Comparison of ENCODE assay signal across 21 cellular contexts in genomic region chr22:31611065-31611760, GRCh38. TPM values are rescaled to one million over a fixed set of nuclear protein-coding genes. Genes with fewer than 3 reads are reported as not detected.
DNase-seq lines count a peak whose midpoint lies in the region; ATAC-seq and TF ChIP-seq lines count a peak whose summit lies in the region.
"Had no signal": no experiment of that assay in that cellular context is flagged by ENCODE, and none has a peak within 500 bp of the region (broad histone marks: within the 10 kb centered on the region; RNA-seq: fewer than 3 reads in every experiment).

No MANE protein-coding gene starts in this region.

- CTCF ChIA-PET in WTC11 (lab: Charles Lee): interaction anchor here (1.0 to 1.2 kb wide), 2 partner anchors 19 to 359 kb away, joined by 3 to 7 read pairs; no protein-coding TSS in a partner anchor

- no peaks in the 10 kb centered on the region for H3K9me3 ChIP-seq in heart left ventricle
- no peaks in the 10 kb centered on the region for H3K9me3 ChIP-seq in osteoblast (ENCODE audit: low read depth, low read length)
- H3K9me3 ChIP-seq: ascending aorta, pancreas, tibial artery had no signal

- ATAC-seq in WTC11 (peak; percentile 40), heart left ventricle (peak in 3 of 4 donors; percentile 53 to 66 (median 64)), GM21515 (IDR thresholded peaks at IDR 0.05; ENCODE audit: unreplicated experiment) (no peak)
- ATAC-seq: activated T-helper 17 cell treated with anti-CD3 and anti-CD28 coated beads, Interleukin-2, amount 50 U/mL, for 72 hours; pancreas; PC-3; stimulated activated memory B cell treated with anti-CD40 and anti-IgM and Interleukin-4, amounts not matched to agents 10 μg/mL and 1 μg/mL and 100 μg/mL, for 72 hours had no signal

- H3K27me3 ChIP-seq in heart left ventricle (no peaks in the 10 kb centered on the region), osteoblast (ENCODE audit: insufficient read depth, low read length) (no peaks in the 10 kb centered on the region)
- H3K27me3 ChIP-seq: ascending aorta, pancreas, tibial artery had no signal

- no peak overlapping the region for H2AFZ ChIP-seq in osteoblast (ENCODE audit: low read length)

- intact Hi-C loops in heart left ventricle (cut with DNase I): no loop called here

- no peaks in the 10 kb centered on the region for H4K20me1 ChIP-seq in osteoblast (ENCODE audit: insufficient read depth, low read length)

- POLR2A ChIA-PET in WTC11 (lab: Charles Lee): no interaction called here

- no peak overlapping the region for H3K4me3 ChIP-seq in heart left ventricle
- no peak overlapping the region for H3K4me3 ChIP-seq in osteoblast (ENCODE audit: insufficient read depth, low read length)
- H3K4me3 ChIP-seq: ascending aorta, coronary artery, pancreas, smooth muscle cell, tibial artery had no signal

- H3K9me3 Mint-ChIP-seq in WTC11: no peaks in the 10 kb centered on the region
- H3K9me3 Mint-ChIP-seq: activated T-helper 17 cell treated with anti-CD3 and anti-CD28 coated beads, Interleukin-2, amount 50 U/mL, for 72 hours; stimulated activated memory B cell treated with anti-CD40 and anti-IgM and Interleukin-4, amounts not matched to agents 10 μg/mL and 1 μg/mL and 100 μg/mL, for 72 hours had no signal

- peaks cover 3 to 33% (median 20%) of the 10 kb centered on the region in 12 donors for H3K4me1 ChIP-seq in heart left ventricle
- peaks cover 6% of the 10 kb centered on the region for H3K4me1 ChIP-seq in osteoblast (ENCODE audit: insufficient read depth, low read length)
- H3K4me1 ChIP-seq: ascending aorta, pancreas had no signal

- H3K27ac Mint-ChIP-seq in WTC11: no peak overlapping the region
- H3K27ac Mint-ChIP-seq: stimulated activated memory B cell treated with anti-CD40 and anti-IgM and Interleukin-4, amounts not matched to agents 10 μg/mL and 1 μg/mL and 100 μg/mL, for 72 hours had no signal

- H3K27me3 Mint-ChIP-seq in WTC11 (ENCODE audit: low read depth): no peaks in the 10 kb centered on the region; the same call in 1 of the 2 replicates
- H3K27me3 Mint-ChIP-seq: activated T-helper 17 cell treated with anti-CD3 and anti-CD28 coated beads, Interleukin-2, amount 50 U/mL, for 72 hours; stimulated activated memory B cell treated with anti-CD40 and anti-IgM and Interleukin-4, amounts not matched to agents 10 μg/mL and 1 μg/mL and 100 μg/mL, for 72 hours had no signal

- peak; percentile 64 for DNase-seq in DMS 273 (lab: John Stamatoyannopoulos, UW; ENCODE audit: unreplicated experiment)
- no peak for DNase-seq in DMS 273 treated with DMSO at 0.1 percent for 48 hours (lab: John Stamatoyannopoulos, UW)
- no peak for DNase-seq in WTC11 (ENCODE audit: low spot score)
- DNase-seq in heart left ventricle: peak in 2 of 5 donors; percentile 56 to 64
- peak; percentile 47 for DNase-seq in osteoblast (ENCODE audit: insufficient read length, low spot score, missing footprints)
- no peak for DNase-seq in A172 (ENCODE audit: low spot score)
- no peak for DNase-seq in middle frontal gyrus (ENCODE audit: extremely low spot score, low spot score)
- DNase-seq: C1 segment of cervical spinal cord, DMS53, NCI-H187 treated with DMSO at 0.1 percent for 48 hours, NCI-H524 treated with DMSO at 0.1 percent for 48 hours, PC-3, tibial artery had no signal

- TF ChIP-seq CTCF in WTC11 (IDR thresholded peaks at IDR 0.05) (no peak), heart left ventricle (IDR thresholded peaks at IDR 0.05) (no peak), osteoblast (IDR thresholded peaks at IDR 0.05; ENCODE audit: extremely low read depth, low read depth, low read length) (no peak)

- H3K36me3 Mint-ChIP-seq in WTC11: no peaks in the 10 kb centered on the region

- H3K36me3 ChIP-seq in heart left ventricle (peaks cover 0 to 25% (median 0%) of the 10 kb centered on the region in 9 donors), osteoblast (ENCODE audit: insufficient read depth, low read length) (no peaks in the 10 kb centered on the region)
- H3K36me3 ChIP-seq: pancreas had no signal

- no peaks in the 10 kb centered on the region for H3K4me1 Mint-ChIP-seq in WTC11

- H3K4me2 ChIP-seq in osteoblast (ENCODE audit: insufficient read depth, low read length): no peak overlapping the region
- H3K4me2 ChIP-seq: smooth muscle cell had no signal

- 57 to 68% (median 61%) methylated on average over 15 to 16 of the region's 16 CpGs for WGBS in heart left ventricle, 4 donors

- H3K27ac ChIP-seq in heart left ventricle: peak overlapping the region in 3 of 12 donors; percentile 8 to 29 (median 26)
- H3K27ac ChIP-seq in osteoblast (ENCODE audit: low read depth, low read length): no peak overlapping the region
- H3K27ac ChIP-seq: 22Rv1, ascending aorta, coronary artery, pancreas, tibial artery had no signal

- no peak overlapping the region for H3K4me3 Mint-ChIP-seq in WTC11
- H3K4me3 Mint-ChIP-seq: activated T-helper 17 cell treated with anti-CD3 and anti-CD28 coated beads, Interleukin-2, amount 50 U/mL, for 72 hours; stimulated activated memory B cell treated with anti-CD40 and anti-IgM and Interleukin-4, amounts not matched to agents 10 μg/mL and 1 μg/mL and 100 μg/mL, for 72 hours had no signal

- TF ChIP-seq POLR2A in heart left ventricle (IDR thresholded peaks at IDR 0.05): no peak

- no peaks in the 10 kb centered on the region for H3K79me2 ChIP-seq in osteoblast (ENCODE audit: insufficient read depth, low read length)

TF ChIP-seq in WTC11, 78 proteins besides CTCF, POLR2A, EP300 and RAD21 (continues in another document):
- TF ChIP-seq TEAD4 (CRISPR knock-in tag; IDR thresholded peaks at IDR 0.05) (no peak), ATF3 (CRISPR knock-in tag; conservative IDR thresholded peaks at IDR 0.05) (no peak), ARID4B (CRISPR knock-in tag; IDR thresholded peaks at IDR 0.05; ENCODE audit: borderline replicate concordance) (no peak)
- TF ChIP-seq, protein P1, sequence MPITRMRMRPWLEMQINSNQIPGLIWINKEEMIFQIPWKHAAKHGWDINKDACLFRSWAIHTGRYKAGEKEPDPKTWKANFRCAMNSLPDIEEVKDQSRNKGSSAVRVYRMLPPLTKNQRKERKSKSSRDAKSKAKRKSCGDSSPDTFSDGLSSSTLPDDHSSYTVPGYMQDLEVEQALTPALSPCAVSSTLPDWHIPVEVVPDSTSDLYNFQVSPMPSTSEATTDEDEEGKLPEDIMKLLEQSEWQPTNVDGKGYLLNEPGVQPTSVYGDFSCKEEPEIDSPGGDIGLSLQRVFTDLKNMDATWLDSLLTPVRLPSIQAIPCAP (CRISPR knock-in tag; IDR thresholded peaks at IDR 0.05): no peak
- TF ChIP-seq, protein P2, sequence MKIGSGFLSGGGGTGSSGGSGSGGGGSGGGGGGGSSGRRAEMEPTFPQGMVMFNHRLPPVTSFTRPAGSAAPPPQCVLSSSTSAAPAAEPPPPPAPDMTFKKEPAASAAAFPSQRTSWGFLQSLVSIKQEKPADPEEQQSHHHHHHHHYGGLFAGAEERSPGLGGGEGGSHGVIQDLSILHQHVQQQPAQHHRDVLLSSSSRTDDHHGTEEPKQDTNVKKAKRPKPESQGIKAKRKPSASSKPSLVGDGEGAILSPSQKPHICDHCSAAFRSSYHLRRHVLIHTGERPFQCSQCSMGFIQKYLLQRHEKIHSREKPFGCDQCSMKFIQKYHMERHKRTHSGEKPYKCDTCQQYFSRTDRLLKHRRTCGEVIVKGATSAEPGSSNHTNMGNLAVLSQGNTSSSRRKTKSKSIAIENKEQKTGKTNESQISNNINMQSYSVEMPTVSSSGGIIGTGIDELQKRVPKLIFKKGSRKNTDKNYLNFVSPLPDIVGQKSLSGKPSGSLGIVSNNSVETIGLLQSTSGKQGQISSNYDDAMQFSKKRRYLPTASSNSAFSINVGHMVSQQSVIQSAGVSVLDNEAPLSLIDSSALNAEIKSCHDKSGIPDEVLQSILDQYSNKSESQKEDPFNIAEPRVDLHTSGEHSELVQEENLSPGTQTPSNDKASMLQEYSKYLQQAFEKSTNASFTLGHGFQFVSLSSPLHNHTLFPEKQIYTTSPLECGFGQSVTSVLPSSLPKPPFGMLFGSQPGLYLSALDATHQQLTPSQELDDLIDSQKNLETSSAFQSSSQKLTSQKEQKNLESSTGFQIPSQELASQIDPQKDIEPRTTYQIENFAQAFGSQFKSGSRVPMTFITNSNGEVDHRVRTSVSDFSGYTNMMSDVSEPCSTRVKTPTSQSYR (CRISPR knock-in tag; IDR thresholded peaks at IDR 0.05): no peak

RNA-seq across cellular contexts. Expression of gene PISD, which starts 50.8 kb away (rescaled TPM):
- total RNA-seq in WTC11 (2021) (49.4 to 55.7 TPM (median 50.3 TPM) in 3 replicates), heart left ventricle (10 to 100 TPM; 13.1 to 38.1 (median 17.0) TPM), osteoblast (35.1 and 37.3 TPM in 2 replicates)
- 10 to 100 TPM; 12.3 to 17.7 TPM for polyA plus RNA-seq in heart left ventricle
- 24.0 and 28.2 TPM in 2 replicates for total RNA-seq in A172 (2014; rRNA removed; shearing (Covaris generic))

Comparison
In these comparisons a context has a peak if more than half of its experiments do, and no peak if none do; other contexts are left out.
1. DNase-seq: peak in DMS 273 (single experiment) and osteoblast (single experiment); none in DMS 273 treated with DMSO at 0.1 percent for 48 hours (single experiment), WTC11 (single experiment), A172 (single experiment) and middle frontal gyrus (single experiment).